In the genomic region with DNA sequence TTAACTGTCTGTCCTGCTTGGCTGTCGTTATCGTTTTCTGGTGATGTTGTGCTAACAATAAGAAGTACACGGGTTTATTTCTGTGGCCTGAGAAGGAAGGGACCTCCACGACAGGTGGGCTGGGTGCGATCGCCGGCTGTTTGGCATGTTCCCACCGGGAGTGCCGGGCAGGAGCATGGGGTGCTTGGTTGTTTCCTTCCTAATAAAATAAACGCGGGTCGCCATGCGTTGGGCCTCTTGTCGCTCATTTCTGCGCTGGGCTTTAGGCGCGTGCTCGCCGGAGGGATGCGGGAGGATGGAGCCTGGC, we compare ENCODE assay signal across 9 cellular contexts. TPM values are rescaled to one million over a fixed set of nuclear protein-coding genes. Genes with fewer than 3 reads are reported as not detected.
DNase-seq lines count a peak whose midpoint lies in the region; ATAC-seq and TF ChIP-seq lines count a peak whose summit lies in the region.
"Had no signal": no experiment of that assay in that cellular context is flagged by ENCODE, and none has a peak within 500 bp of the region (broad histone marks: within the 10 kb centered on the region; RNA-seq: fewer than 3 reads in every experiment).

No MANE protein-coding gene starts in this region.

- no peak overlapping the region for H3K9ac ChIP-seq in subcutaneous abdominal adipose tissue (ENCODE audit: low read length in 5 of 5)

- CTCF ChIA-PET in activated CD8-positive, alpha-beta T cell treated with anti-CD3 and anti-CD28 coated beads for 36 hours (lab: Charles Lee) = no interaction called here

- H3K4me3 Mint-ChIP-seq in activated CD4-positive, alpha-beta T cell treated with anti-CD3 and anti-CD28 coated beads, Interleukin-2, amount 10 ng/mL, durations not matched to agents 24 days and 14 days = peak overlapping the region; percentile 85
- peak overlapping the region; percentile 79 for H3K4me3 Mint-ChIP-seq in activated CD8-positive, alpha-beta T cell treated with anti-CD3 and anti-CD28 coated beads for 36 hours

- H3K9me3 Mint-ChIP-seq in activated CD4-positive, alpha-beta T cell treated with anti-CD3 and anti-CD28 coated beads, Interleukin-2, amount 10 ng/mL, durations not matched to agents 24 days and 14 days = no peaks in the 10 kb centered on the region
- H3K9me3 Mint-ChIP-seq in activated CD8-positive, alpha-beta T cell treated with anti-CD3 and anti-CD28 coated beads for 36 hours = no peaks in the 10 kb centered on the region

- POLR2A ChIA-PET in activated CD8-positive, alpha-beta T cell treated with anti-CD3 and anti-CD28 coated beads for 36 hours (lab: Charles Lee) = interaction anchor here (1.7 kb wide), 1 partner anchor 37 kb away, joined by 9 read pairs; no protein-coding TSS in a partner anchor

- H3K27me3 ChIP-seq in iPS DF 6.9 (ENCODE audit: control insufficient read depth, insufficient read depth, low read length) (no peaks in the 10 kb centered on the region), subcutaneous abdominal adipose tissue (ENCODE audit: control insufficient read depth in 5 of 5, insufficient read depth in 4 of 5, low read length in 5 of 5) (peaks cover 0 to 16% (median 8%) of the 10 kb centered on the region in 5 donors)
- H3K27me3 ChIP-seq: pancreas had no signal

- intact Hi-C loops in activated CD4-positive, alpha-beta T cell treated with anti-CD3 and anti-CD28 coated beads, Interleukin-2, amount 10 ng/mL, durations not matched to agents 24 days and 14 days (cut with micrococcal nuclease) = loop anchor here (5.0 kb wide), 2 partner anchors 39 to 56 kb away; partner anchors contain the start of genes RPL10 and SLC10A3
- intact Hi-C loops in activated CD8-positive, alpha-beta T cell treated with anti-CD3 and anti-CD28 coated beads for 36 hours (cut with micrococcal nuclease) = no loop called here

- no peaks in the 10 kb centered on the region for H3K9me3 ChIP-seq in iPS DF 6.9 (ENCODE audit: control insufficient read depth, insufficient read depth, low read length)
- peaks cover 0 to 2% (median 0%) of the 10 kb centered on the region in 5 donors for H3K9me3 ChIP-seq in subcutaneous abdominal adipose tissue (ENCODE audit: control insufficient read depth in 5 of 5, low read length in 5 of 5)
- H3K9me3 ChIP-seq: pancreas had no signal

- no peak for DNase-seq in activated CD4-positive, alpha-beta T cell treated with anti-CD3 and anti-CD28 coated beads, Interleukin-2, amount 10 ng/mL, durations not matched to agents 24 days and 14 days
- DNase-seq in activated CD4-positive, alpha-beta T cell treated with anti-CD3 and anti-CD28 coated beads for 4 hours = no peak
- no peak for DNase-seq in activated CD8-positive, alpha-beta T cell treated with anti-CD3 and anti-CD28 coated beads for 36 hours
- DNase-seq in iPS DF 6.9 (ENCODE audit: low read depth, low spot score) (no peak), iPS-NIHi11 (ENCODE audit: low spot score) (no peak), HCEC 1CT (no peak)

- H3K27ac ChIP-seq in iPS DF 6.9 (ENCODE audit: low read length) (no peak overlapping the region), subcutaneous abdominal adipose tissue (ENCODE audit: low read depth, low read length) (peak overlapping the region; percentile 54)

- peak overlapping the region; percentile 92 for H3K27ac Mint-ChIP-seq in activated CD4-positive, alpha-beta T cell treated with anti-CD3 and anti-CD28 coated beads, Interleukin-2, amount 10 ng/mL, durations not matched to agents 24 days and 14 days
- H3K27ac Mint-ChIP-seq in activated CD8-positive, alpha-beta T cell treated with anti-CD3 and anti-CD28 coated beads for 36 hours = peak overlapping the region; percentile 92

- no CpG with 5 or more reads among the region's 20 CpGs for WGBS in iPS DF 6.9 (ENCODE audit: insufficient coverage, insufficient read length)

- TF ChIP-seq CTCF in activated CD8-positive, alpha-beta T cell treated with anti-CD3 and anti-CD28 coated beads for 36 hours (IDR thresholded peaks at IDR 0.05) = no peak

- H3K4me1 ChIP-seq in iPS DF 6.9 (ENCODE audit: control insufficient read depth, insufficient read depth, low read length) = no peaks in the 10 kb centered on the region
- peaks cover 3 to 31% (median 17%) of the 10 kb centered on the region in 5 donors for H3K4me1 ChIP-seq in subcutaneous abdominal adipose tissue (ENCODE audit: control insufficient read depth in 5 of 5, insufficient read depth in 5 of 5, low read length in 5 of 5)
- H3K4me1 ChIP-seq: pancreas had no signal

- peaks cover 17% of the 10 kb centered on the region for H3K36me3 ChIP-seq in iPS DF 6.9 (ENCODE audit: control insufficient read depth, insufficient read depth, low read length)
- peaks cover 0 to 63% (median 48%) of the 10 kb centered on the region in 5 donors for H3K36me3 ChIP-seq in subcutaneous abdominal adipose tissue (ENCODE audit: control insufficient read depth in 5 of 5, insufficient read depth in 5 of 5, low read length in 5 of 5)
- H3K36me3 ChIP-seq: pancreas had no signal

- peak overlapping the region; percentile 72; the same call in 1 of the 2 replicates for H3K4me3 ChIP-seq in iPS DF 6.9 (ENCODE audit: low read length)
- H3K4me3 ChIP-seq in subcutaneous abdominal adipose tissue (ENCODE audit: low read depth in 1 of 5, low read length in 5 of 5) = peak overlapping the region in 3 of 5 donors; percentile 39 to 58 (median 43)

- no peak for ATAC-seq in activated CD8-positive, alpha-beta T cell treated with anti-CD3 and anti-CD28 coated beads for 36 hours
- ATAC-seq in HG02763 (IDR thresholded peaks at IDR 0.05; ENCODE audit: unreplicated experiment) = no peak

- no peaks in the 10 kb centered on the region for H3K27me3 Mint-ChIP-seq in activated CD4-positive, alpha-beta T cell treated with anti-CD3 and anti-CD28 coated beads, Interleukin-2, amount 10 ng/mL, durations not matched to agents 24 days and 14 days
- H3K27me3 Mint-ChIP-seq in activated CD8-positive, alpha-beta T cell treated with anti-CD3 and anti-CD28 coated beads for 36 hours = no peaks in the 10 kb centered on the region

- H3K36me3 Mint-ChIP-seq in activated CD4-positive, alpha-beta T cell treated with anti-CD3 and anti-CD28 coated beads, Interleukin-2, amount 10 ng/mL, durations not matched to agents 24 days and 14 days (ENCODE audit: low read depth) = peaks cover 36% of the 10 kb centered on the region
- H3K36me3 Mint-ChIP-seq in activated CD8-positive, alpha-beta T cell treated with anti-CD3 and anti-CD28 coated beads for 36 hours (ENCODE audit: low read depth) = peaks cover 17% of the 10 kb centered on the region

- peaks cover 15% of the 10 kb centered on the region for H3K4me1 Mint-ChIP-seq in activated CD4-positive, alpha-beta T cell treated with anti-CD3 and anti-CD28 coated beads, Interleukin-2, amount 10 ng/mL, durations not matched to agents 24 days and 14 days
- peaks cover 22% of the 10 kb centered on the region for H3K4me1 Mint-ChIP-seq in activated CD8-positive, alpha-beta T cell treated with anti-CD3 and anti-CD28 coated beads for 36 hours (ENCODE audit: low read depth)

RNA-seq across cellular contexts. Expression of gene GDI1, which starts 0.7 kb away (rescaled TPM):
- 118 and 120 TPM in 2 replicates for total RNA-seq in activated CD4-positive, alpha-beta T cell treated with anti-CD3 and anti-CD28 coated beads, Interleukin-2, amount 10 ng/mL, durations not matched to agents 24 days and 14 days
- total RNA-seq in activated CD8-positive, alpha-beta T cell treated with anti-CD3 and anti-CD28 coated beads for 36 hours = 10 to 100 TPM; 76.5 TPM

RNA-seq across cellular contexts. Expression of gene FAM50A, which starts 7.7 kb away (rescaled TPM):
- total RNA-seq in activated CD4-positive, alpha-beta T cell treated with anti-CD3 and anti-CD28 coated beads, Interleukin-2, amount 10 ng/mL, durations not matched to agents 24 days and 14 days = 85.4 and 85.9 TPM in 2 replicates
- 10 to 100 TPM; 43.6 to 47.5 TPM for total RNA-seq in activated CD8-positive, alpha-beta T cell treated with anti-CD3 and anti-CD28 coated beads for 36 hours

RNA-seq across cellular contexts. Expression of gene ATP6AP1, which starts 7.8 kb away (rescaled TPM):
- total RNA-seq in activated CD4-positive, alpha-beta T cell treated with anti-CD3 and anti-CD28 coated beads, Interleukin-2, amount 10 ng/mL, durations not matched to agents 24 days and 14 days = 43.5 and 43.6 TPM in 2 replicates
- total RNA-seq in activated CD8-positive, alpha-beta T cell treated with anti-CD3 and anti-CD28 coated beads for 36 hours = 10 to 100 TPM; 21.3 to 22.5 TPM

RNA-seq across cellular contexts. Expression of gene PLXNA3, which starts 21.8 kb away (rescaled TPM):
- 48.3 and 55.9 TPM in 2 replicates for total RNA-seq in activated CD4-positive, alpha-beta T cell treated with anti-CD3 and anti-CD28 coated beads, Interleukin-2, amount 10 ng/mL, durations not matched to agents 24 days and 14 days
- 10 to 100 TPM; 36.5 to 40.5 TPM for total RNA-seq in activated CD8-positive, alpha-beta T cell treated with anti-CD3 and anti-CD28 coated beads for 36 hours

RNA-seq across cellular contexts. Expression of gene TAFAZZIN, which starts 24.9 kb away (rescaled TPM):
- 65.5 and 66.0 TPM in 2 replicates for total RNA-seq in activated CD4-positive, alpha-beta T cell treated with anti-CD3 and anti-CD28 coated beads, Interleukin-2, amount 10 ng/mL, durations not matched to agents 24 days and 14 days
- total RNA-seq in activated CD8-positive, alpha-beta T cell treated with anti-CD3 and anti-CD28 coated beads for 36 hours = 10 to 100 TPM; 49.8 to 53.4 TPM
